In genomic region chr7:42932861-42933591, GRCh38 we compare ENCODE assay signal across 8 cellular contexts. TPM values are rescaled to one million over a fixed set of nuclear protein-coding genes. Genes with fewer than 3 reads are reported as not detected.
DNase-seq lines count a peak whose midpoint lies in the region; ATAC-seq and TF ChIP-seq lines count a peak whose summit lies in the region.

No MANE protein-coding gene starts in this region.

- no peak for TF ChIP-seq CTCF in VCaP (conservative IDR thresholded peaks at IDR 0.05)

- H3K27ac ChIP-seq in CD4-positive, CD25-positive, alpha-beta regulatory T cell (ENCODE audit: insufficient read depth, low read length, poor library complexity, severe bottlenecking): peak overlapping the region; percentile 86
- peak overlapping the region; percentile 79 for H3K27ac ChIP-seq in VCaP

- H3K27me3 ChIP-seq in CD4-positive, CD25-positive, alpha-beta regulatory T cell (ENCODE audit: control insufficient read depth, insufficient read depth, low read length): no peaks in the 10 kb centered on the region

- no peaks in the 10 kb centered on the region for H3K27me3 Mint-ChIP-seq in CD4-positive, CD25-positive, alpha-beta regulatory T cell

- H3K4me3 Mint-ChIP-seq in CD4-positive, CD25-positive, alpha-beta regulatory T cell: peak overlapping the region; percentile 95 to 100 (median 98)

- peak overlapping the region; percentile 99 for H3K4me3 ChIP-seq in CD4-positive, CD25-positive, alpha-beta regulatory T cell (ENCODE audit: low read depth, low read length)

- no peaks in the 10 kb centered on the region for H3K9me3 Mint-ChIP-seq in CD4-positive, CD25-positive, alpha-beta regulatory T cell

- DNase-seq in CD4-positive, CD25-positive, alpha-beta regulatory T cell: peak in 1 of 3 donors; percentile 25
- peak; percentile 14 for DNase-seq in HEK293T (ENCODE audit: extremely low spot score)
- DNase-seq in glomerular visceral epithelial cell (ENCODE audit: extremely low spot score): peak; percentile 25
- peak; percentile 37 for DNase-seq in pons (ENCODE audit: low spot score)
- no peak for DNase-seq in T1000 (lab: John Stamatoyannopoulos, UW)

- H3K27ac Mint-ChIP-seq in CD4-positive, CD25-positive, alpha-beta regulatory T cell: peak overlapping the region; percentile 98 to 99 (median 98)

- no peaks in the 10 kb centered on the region for H3K9me3 ChIP-seq in CD4-positive, CD25-positive, alpha-beta regulatory T cell (ENCODE audit: control insufficient read depth in 2 of 2, low read length in 2 of 2)

- ATAC-seq in CD4-positive, CD25-positive, alpha-beta regulatory T cell (ENCODE audit: low read depth in 2 of 2): no peak
- no peak for ATAC-seq in activated CD4-positive, CD25-positive, alpha-beta regulatory T cell treated with anti-CD3 and anti-CD28 coated beads, Interleukin-2, amount 50 U/mL, for 24 hours
- ATAC-seq in GM19397 (IDR thresholded peaks at IDR 0.05; ENCODE audit: unreplicated experiment): no peak

- H3K36me3 ChIP-seq in CD4-positive, CD25-positive, alpha-beta regulatory T cell (ENCODE audit: control insufficient read depth, insufficient read depth, low read length): peaks cover 30% of the 10 kb centered on the region

- peaks cover 23 to 80% (median 50%) of the 10 kb centered on the region in 4 donors for H3K4me1 Mint-ChIP-seq in CD4-positive, CD25-positive, alpha-beta regulatory T cell

- H3K4me1 ChIP-seq in CD4-positive, CD25-positive, alpha-beta regulatory T cell (ENCODE audit: control insufficient read depth, insufficient read depth, low read length, poor library complexity, severe bottlenecking): peaks cover 56% of the 10 kb centered on the region

- peaks cover 15% of the 10 kb centered on the region for H3K36me3 Mint-ChIP-seq in CD4-positive, CD25-positive, alpha-beta regulatory T cell

- POLR2A ChIA-PET in HEK293T (lab: Yijun Ruan, JAX): interaction anchor here (0.8 to 1.9 kb wide), 11 partner anchors 10 to 992 kb away, joined by 3 to 8 read pairs (median 3); no protein-coding TSS in a partner anchor

- CTCF ChIA-PET in HEK293T (lab: Yijun Ruan, JAX): interaction anchor here (0.7 to 1.2 kb wide), 3 partner anchors 9 to 993 kb away, joined by 3 to 10 read pairs (median 5); no protein-coding TSS in a partner anchor

TF ChIP-seq in HEK293T, 16 proteins besides CTCF, POLR2A, EP300 and RAD21:
- no peak for TF ChIP-seq CTBP1 (IDR thresholded peaks at IDR 0.05; ENCODE audit: borderline replicate concordance)

RNA-seq across cellular contexts. Expression of gene MRPL32, which starts 0.8 kb away (rescaled TPM):
- 37.6 TPM for total RNA-seq in CD4-positive, CD25-positive, alpha-beta regulatory T cell
- polyA plus RNA-seq in CD4-positive, CD25-positive, alpha-beta regulatory T cell: 10 to 100 TPM; 54.6 to 86.0 (median 67.1) TPM

RNA-seq across cellular contexts. Expression of gene PSMA2, which starts 1.1 kb away (rescaled TPM):
- total RNA-seq in CD4-positive, CD25-positive, alpha-beta regulatory T cell: 59.1 TPM
- polyA plus RNA-seq in CD4-positive, CD25-positive, alpha-beta regulatory T cell: 100 to 1,000 TPM; 264 to 331 (median 298) TPM

RNA-seq across cellular contexts. Expression of gene C7orf25, which starts 21.2 kb away (rescaled TPM):
- 2.0 TPM for total RNA-seq in CD4-positive, CD25-positive, alpha-beta regulatory T cell
- 1 to 10 TPM in 3 of 4 donors, under 1 TPM in 1; 0.98 to 6.3 (median 2.2) TPM for polyA plus RNA-seq in CD4-positive, CD25-positive, alpha-beta regulatory T cell
